ENCODE assay signal across 1 cellular context in genomic region chr15:25774871-25775270, GRCh38.
TF ChIP-seq lines count a peak whose summit lies in the region.

No MANE protein-coding gene starts in this region.

TF ChIP-seq in GM12878, 131 proteins besides CTCF, POLR2A, EP300 and RAD21:
- TF ChIP-seq ZBTB40 (IDR thresholded peaks at IDR 0.05; ENCODE audit: borderline replicate concordance) (0 out of 2 replicates have a peak, but pooled peaks have one; percentile 24), HDGF (IDR thresholded peaks at IDR 0.05) (no peak), BCLAF1 (IDR thresholded peaks at IDR 0.05) (no peak), ZNF384 (IDR thresholded peaks at IDR 0.05; ENCODE audit: borderline replicate concordance, low read depth, low read length) (0 out of 2 replicates have a peak, but pooled peaks have one; percentile 10)
